1 cellular context compared by ENCODE assay signal in genomic region chr1:109586055-109586454, GRCh38.
TF ChIP-seq lines count a peak whose summit lies in the region.

No MANE protein-coding gene starts in this region.

TF ChIP-seq in HepG2, 621 proteins besides CTCF, POLR2A, EP300 and RAD21 (continued from another document and continues in another):
- TF ChIP-seq PRDM10 (CRISPR knock-in tag; IDR thresholded peaks at IDR 0.05; ENCODE audit: low read depth) (no peak), JUN (CRISPR knock-in tag; IDR thresholded peaks at IDR 0.05) (no peak), ZNF510 (CRISPR knock-in tag; IDR thresholded peaks at IDR 0.05; ENCODE audit: low read depth) (no peak), ZNF12 (CRISPR knock-in tag; IDR thresholded peaks at IDR 0.05) (no peak), TBX2 (CRISPR knock-in tag; IDR thresholded peaks at IDR 0.05; ENCODE audit: borderline replicate concordance) (peak; percentile 93), TEAD3 (CRISPR knock-in tag; optimal IDR thresholded peaks at IDR 0.05; ENCODE audit: borderline replicate concordance) (peak; percentile 73), HINFP (CRISPR knock-in tag; IDR thresholded peaks at IDR 0.05; ENCODE audit: low read depth) (no peak), MXD3 (CRISPR knock-in tag; IDR thresholded peaks at IDR 0.05) (no peak), KLF13 (CRISPR knock-in tag; IDR thresholded peaks at IDR 0.05) (no peak), NFKBIZ (CRISPR knock-in tag; IDR thresholded peaks at IDR 0.05) (0 out of 2 replicates have a peak, but pooled peaks have one; percentile 51), GATA4 (IDR thresholded peaks at IDR 0.05; ENCODE audit: borderline replicate concordance, low read depth) (no peak), PRMT3 (CRISPR knock-in tag; IDR thresholded peaks at IDR 0.05; ENCODE audit: borderline replicate concordance, low read depth) (no peak), KDM5A (IDR thresholded peaks at IDR 0.05; ENCODE audit: borderline replicate concordance, low read length) (no peak), PRDM4 (CRISPR knock-in tag; IDR thresholded peaks at IDR 0.05; ENCODE audit: borderline replicate concordance) (no peak), KAT7 (CRISPR knock-in tag; IDR thresholded peaks at IDR 0.05; ENCODE audit: borderline replicate concordance) (peak; percentile 31; the same call in 1 of the 2 replicates), ZBTB43 (CRISPR knock-in tag; conservative IDR thresholded peaks at IDR 0.05) (no peak), ZKSCAN5 (CRISPR knock-in tag; IDR thresholded peaks at IDR 0.05) (no peak), KDM4B (CRISPR knock-in tag; IDR thresholded peaks at IDR 0.05) (no peak), ZNF558 (CRISPR knock-in tag; IDR thresholded peaks at IDR 0.05; ENCODE audit: borderline replicate concordance) (no peak), HDAC1 (CRISPR knock-in tag; IDR thresholded peaks at IDR 0.05) (peak; percentile 60), ZNF367 (CRISPR knock-in tag; IDR thresholded peaks at IDR 0.05; ENCODE audit: borderline replicate concordance) (no peak), GABPA (IDR thresholded peaks at IDR 0.05; ENCODE audit: low read depth, low read length) (no peak), GABPA (CRISPR knock-in tag; IDR thresholded peaks at IDR 0.05; ENCODE audit: low read depth) (no peak), ZNF678 (CRISPR knock-in tag; IDR thresholded peaks at IDR 0.05) (no peak), FOXA3 (CRISPR knock-in tag; IDR thresholded peaks at IDR 0.05) (peak; percentile 34), ZNF276 (CRISPR knock-in tag; IDR thresholded peaks at IDR 0.05; ENCODE audit: low read depth) (no peak), RNF219 (CRISPR knock-in tag; IDR thresholded peaks at IDR 0.05) (no peak), NR2F6 (IDR thresholded peaks at IDR 0.05) (peak; percentile 50; the same call in 1 of the 2 replicates), NR2F6 (CRISPR knock-in tag; IDR thresholded peaks at IDR 0.05) (peak; percentile 46; the same call in 1 of the 2 replicates), ADNP (CRISPR knock-in tag; IDR thresholded peaks at IDR 0.05) (no peak), NR3C1 (CRISPR knock-in tag; IDR thresholded peaks at IDR 0.05) (no peak), EZH2 (conservative IDR thresholded peaks at IDR 0.05; ENCODE audit: low read depth, low read length) (no peak), ZNF639 (CRISPR knock-in tag; conservative IDR thresholded peaks at IDR 0.05) (no peak), HNF4A (CRISPR knock-in tag; IDR thresholded peaks at IDR 0.05) (peak; percentile 89), MED13 (CRISPR knock-in tag; IDR thresholded peaks at IDR 0.05) (no peak), RXRA (CRISPR knock-in tag; IDR thresholded peaks at IDR 0.05) (no peak), IRF9 (CRISPR knock-in tag; IDR thresholded peaks at IDR 0.05; ENCODE audit: borderline replicate concordance) (no peak), SKI (IDR thresholded peaks at IDR 0.05; ENCODE audit: partially characterized antibody) (no peak), ZNF280B (CRISPR knock-in tag; IDR thresholded peaks at IDR 0.05; ENCODE audit: borderline replicate concordance) (no peak), ZEB1 (IDR thresholded peaks at IDR 0.05; ENCODE audit: insufficient replicate concordance, low read depth) (no peak), ZSCAN30 (CRISPR knock-in tag; IDR thresholded peaks at IDR 0.05) (no peak), TSC22D2 (CRISPR knock-in tag; IDR thresholded peaks at IDR 0.05; ENCODE audit: borderline replicate concordance) (no peak), NONO (IDR thresholded peaks at IDR 0.05) (no peak), NONO (CRISPR knock-in tag; conservative IDR thresholded peaks at IDR 0.05) (no peak; the same call in 1 of the 2 replicates), TFDP2 (CRISPR knock-in tag; IDR thresholded peaks at IDR 0.05) (0 out of 2 replicates have a peak, but pooled peaks have one; percentile 29)
